In the genomic region with DNA sequence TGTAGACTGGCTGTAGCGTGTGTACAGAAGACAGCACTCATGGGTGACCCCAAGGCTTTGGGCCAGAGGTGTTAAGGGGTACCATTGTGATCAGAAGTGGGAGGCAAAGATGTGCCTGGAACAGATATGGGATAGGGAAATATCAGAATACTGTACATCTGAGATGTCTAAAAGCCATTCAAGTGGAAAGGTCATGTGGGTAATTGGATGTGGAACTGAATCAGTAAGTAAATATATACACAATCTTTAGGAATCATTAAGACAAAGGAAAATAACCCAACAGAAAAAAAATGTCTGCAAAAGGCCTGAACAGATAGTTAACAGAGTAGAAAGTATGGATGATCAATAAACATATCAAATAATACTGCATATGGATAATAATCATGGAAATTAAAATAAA, we compare ENCODE assay signal across 39 cellular contexts. TPM values are rescaled to one million over a fixed set of nuclear protein-coding genes. Genes with fewer than 3 reads are reported as not detected.
"Had no signal": no experiment of that assay in that cellular context is flagged by ENCODE, and none has a peak within 500 bp of the region (broad histone marks: within the 10 kb centered on the region; RNA-seq: fewer than 3 reads in every experiment).

No MANE protein-coding gene starts in this region.

- DNase-seq: Karpas-422, Kasumi-1, MG63, MM.1S, MV-4-11, NCI-H1048, NCI-H1092, NCI-H1092 treated with DMSO at 0.1 percent for 48 hours, NCI-H1105, NCI-H1105 treated with DMSO at 0.1 percent for 48 hours, NCI-H1417, NCI-H1417 treated with DMSO at 0.1 percent for 48 hours, NCI-H1436, NCI-H1436 treated with DMSO at 0.1 percent for 48 hours, NCI-H146, NCI-H1694, NCI-H1694 treated with DMSO at 0.1 percent for 48 hours, NCI-H187, NCI-H187 treated with DMSO at 0.1 percent for 48 hours, NCI-H1930, NCI-H2029, NCI-H2029 treated with DMSO at 0.1 percent for 48 hours, NCI-H2081, NCI-H2081 treated with DMSO at 0.1 percent for 48 hours, NCI-H2107, NCI-H2171, NCI-H2171 treated with DMSO at 0.1 percent for 48 hours, NCI-H2227 treated with DMSO at 0.1 percent for 48 hours, NCI-H226, NCI-H345, NCI-H446, NCI-H446 treated with DMSO at 0.1 percent for 48 hours, NCI-H510A, NCI-H510A treated with DMSO at 0.1 percent for 48 hours had no signal

- H3K9ac ChIP-seq: KMS-11 had no signal

- H3K9me3 ChIP-seq: MG63 had no signal

- H3K27me3 ChIP-seq: MG63 had no signal

- H3K4me2 ChIP-seq: KMS-11 had no signal

- H3K27ac ChIP-seq: KMS-11 had no signal

- H3K4me3 ChIP-seq: MG63 had no signal

- H3K36me3 ChIP-seq: MG63 had no signal

RNA-seq across cellular contexts. Expression of a gene that starts 26.5 kb away (rescaled TPM):
- total RNA-seq: LHCN-M2, M059J, MCF 10A, NCI-H460 had no signal

RNA-seq across cellular contexts. Expression of a gene that starts 47.7 kb away (rescaled TPM):
- total RNA-seq: LHCN-M2, M059J, MCF 10A, NCI-H460 had no signal
